20 cellular contexts compared by ENCODE assay signal in the genomic region with DNA sequence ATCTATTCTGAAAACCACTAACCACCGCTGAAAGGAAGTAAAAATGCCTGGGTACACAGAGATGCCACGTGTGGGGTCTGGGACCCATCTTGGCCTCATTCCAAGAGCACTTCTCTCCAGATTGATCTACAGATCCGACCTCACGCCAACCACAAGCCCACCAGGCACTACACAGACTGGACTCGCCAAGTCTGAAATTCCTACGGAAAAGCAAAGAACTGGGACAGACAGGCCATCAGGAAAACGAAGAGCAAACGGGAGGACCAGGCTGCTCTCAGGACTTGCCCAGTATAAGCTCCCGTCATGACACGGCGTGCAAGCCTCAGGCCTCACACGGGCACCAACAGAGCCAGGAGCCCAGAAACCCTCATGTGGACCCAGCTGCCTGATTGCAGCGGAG. TPM values are rescaled to one million over a fixed set of nuclear protein-coding genes. Genes with fewer than 3 reads are reported as not detected.
DNase-seq lines count a peak whose midpoint lies in the region; ATAC-seq lines count a peak whose summit lies in the region.
"Had no signal": no experiment of that assay in that cellular context is flagged by ENCODE, and none has a peak within 500 bp of the region (broad histone marks: within the 10 kb centered on the region; RNA-seq: fewer than 3 reads in every experiment).

No MANE protein-coding gene starts in this region.

- no peak overlapping the region for H3K4me3 Mint-ChIP-seq in stimulated activated memory B cell treated with anti-CD40 and anti-IgM and Interleukin-4, amounts not matched to agents 10 μg/mL and 1 μg/mL and 100 μg/mL, for 72 hours
- H3K4me3 Mint-ChIP-seq: activated naive CD8-positive, alpha-beta T cell treated with anti-CD3 and anti-CD28 coated beads, Interleukin-2, amount 10 ng/mL, durations not matched to agents 7 days and 5 days had no signal

- no peaks in the 10 kb centered on the region for H3K27me3 Mint-ChIP-seq in stimulated activated memory B cell treated with anti-CD40 and anti-IgM and Interleukin-4, amounts not matched to agents 10 μg/mL and 1 μg/mL and 100 μg/mL, for 72 hours
- H3K27me3 Mint-ChIP-seq: activated naive CD8-positive, alpha-beta T cell treated with anti-CD3 and anti-CD28 coated beads, Interleukin-2, amount 10 ng/mL, durations not matched to agents 7 days and 5 days had no signal

- intact Hi-C loops in left ventricle myocardium superior (cut with micrococcal nuclease) = no loop called here
- intact Hi-C loops in cardiac septum (cut with DNase I) = no loop called here

- peaks cover 60% of the 10 kb centered on the region for H3K36me3 Mint-ChIP-seq in stimulated activated memory B cell treated with anti-CD40 and anti-IgM and Interleukin-4, amounts not matched to agents 10 μg/mL and 1 μg/mL and 100 μg/mL, for 72 hours

- no peak overlapping the region for H3K4me3 ChIP-seq in Jurkat, Clone E6-1 (ENCODE audit: low read length)
- H3K4me3 ChIP-seq: heart left ventricle, mucosa of descending colon, skin epidermis had no signal

- no peaks in the 10 kb centered on the region for H3K9me3 Mint-ChIP-seq in stimulated activated memory B cell treated with anti-CD40 and anti-IgM and Interleukin-4, amounts not matched to agents 10 μg/mL and 1 μg/mL and 100 μg/mL, for 72 hours
- H3K9me3 Mint-ChIP-seq: activated naive CD8-positive, alpha-beta T cell treated with anti-CD3 and anti-CD28 coated beads, Interleukin-2, amount 10 ng/mL, durations not matched to agents 7 days and 5 days had no signal

- peak; percentile 14 for DNase-seq in left ventricle myocardium superior
- no peak for DNase-seq in cardiac septum (ENCODE audit: low spot score)
- DNase-seq in Jurkat, Clone E6-1 (ENCODE audit: low read depth, low spot score) = peak; percentile 42
- peak; percentile 19 for DNase-seq in astrocyte of the hippocampus (ENCODE audit: low read depth, low spot score)
- DNase-seq in COR-L47 (lab: John Stamatoyannopoulos, UW) = no peak
- no peak for DNase-seq in NCI-H1092 treated with DMSO at 0.1 percent for 48 hours (lab: John Stamatoyannopoulos, UW)
- DNase-seq: activated CD4-positive, alpha-beta T cell treated with anti-CD3 and anti-CD28 coated beads, Interleukin-2, amount 50 U/mL, for 4 hours; activated naive CD8-positive, alpha-beta T cell treated with anti-CD3 and anti-CD28 coated beads, Interleukin-2, amount 10 ng/mL, durations not matched to agents 7 days and 5 days; activated T-cell treated with anti-CD3 and anti-CD28 coated beads, Interleukin-2, amount 50 U/mL, for 48 hours; brain microvascular endothelial cell; cortex of kidney; EL; mucosa of descending colon; NCI-H1417; NCI-H2107; NCI-H524 treated with DMSO at 0.1 percent for 48 hours had no signal

- H3K27ac Mint-ChIP-seq in stimulated activated memory B cell treated with anti-CD40 and anti-IgM and Interleukin-4, amounts not matched to agents 10 μg/mL and 1 μg/mL and 100 μg/mL, for 72 hours = peak overlapping the region; percentile 11
- H3K27ac Mint-ChIP-seq: activated naive CD8-positive, alpha-beta T cell treated with anti-CD3 and anti-CD28 coated beads, Interleukin-2, amount 10 ng/mL, durations not matched to agents 7 days and 5 days had no signal

- peaks cover 10% of the 10 kb centered on the region for H3K4me1 Mint-ChIP-seq in stimulated activated memory B cell treated with anti-CD40 and anti-IgM and Interleukin-4, amounts not matched to agents 10 μg/mL and 1 μg/mL and 100 μg/mL, for 72 hours

- ATAC-seq in left ventricle myocardium superior = no peak
- no peak for ATAC-seq in stimulated activated memory B cell treated with anti-CD40 and anti-IgM and Interleukin-4, amounts not matched to agents 10 μg/mL and 1 μg/mL and 100 μg/mL, for 72 hours
- ATAC-seq in HG03108 (IDR thresholded peaks at IDR 0.05; ENCODE audit: unreplicated experiment) = no peak
- ATAC-seq: heart left ventricle, mucosa of descending colon had no signal

RNA-seq across cellular contexts. Expression of a gene that starts 20.1 kb away (rescaled TPM):
- total RNA-seq in left ventricle myocardium superior (2.6 TPM), cardiac septum (3.2 TPM)
- polyA plus RNA-seq in Jurkat, Clone E6-1 (2012; ENCODE audit: insufficient read depth, insufficient read length) = 28.3 TPM

RNA-seq across cellular contexts. Expression of a gene that starts 46.3 kb away (rescaled TPM):
- total RNA-seq in left ventricle myocardium superior = 71.7 TPM
- 73.9 TPM for total RNA-seq in cardiac septum
- polyA plus RNA-seq in Jurkat, Clone E6-1 (2012; ENCODE audit: insufficient read depth, insufficient read length) = 21.9 TPM

RNA-seq across cellular contexts. Expression of a gene that starts 54.9 kb away (rescaled TPM):
- total RNA-seq in left ventricle myocardium superior = 134 TPM
- 113 TPM for total RNA-seq in cardiac septum
- polyA plus RNA-seq in Jurkat, Clone E6-1 (2012; ENCODE audit: insufficient read depth, insufficient read length) = 47.0 TPM

Comparison
In these comparisons a context has a peak if more than half of its experiments do, and no peak if none do; other contexts are left out.
1. DNase-seq: peak in left ventricle myocardium superior (single experiment), Jurkat, Clone E6-1 (single experiment) and astrocyte of the hippocampus (single experiment); none in cardiac septum (single experiment), COR-L47 (single experiment) and NCI-H1092 treated with DMSO at 0.1 percent for 48 hours (single experiment).